ENCODE assay signal across 8 cellular contexts in genomic region chr3:126287536-126288181, GRCh38.
DNase-seq lines count a peak whose midpoint lies in the region; ATAC-seq and TF ChIP-seq lines count a peak whose summit lies in the region.

No MANE protein-coding gene starts in this region.

- peaks cover 9% of the 10 kb centered on the region for H3K27me3 Mint-ChIP-seq in chondrocyte (ENCODE audit: low read depth)
- H3K27me3 Mint-ChIP-seq in CD4-positive, alpha-beta memory T cell: peaks cover 23 to 29% of the 10 kb centered on the region in 2 donors

- TF ChIP-seq POLR2A in spleen (IDR thresholded peaks at IDR 0.05): no peak

- peak overlapping the region; percentile 74 for H3K4me3 Mint-ChIP-seq in chondrocyte (ENCODE audit: unreplicated experiment)
- peak overlapping the region in 2 of 8 donors; percentile 18 to 50 for H3K4me3 Mint-ChIP-seq in CD4-positive, alpha-beta memory T cell

- POLR2A ChIA-PET in AG04450 (lab: Yijun Ruan, JAX): interaction anchor here (0.6 kb wide), 1 partner anchor 184 kb away, joined by 3 read pairs; no protein-coding TSS in a partner anchor
- POLR2A ChIA-PET in CD4-positive, alpha-beta memory T cell (lab: Charles Lee; ENCODE audit: partially characterized antibody): no interaction called here

- WGBS in spleen, 5 donors: 5 to 9% (median 6%) methylated on average over 19 to 38 of the region's 38 CpGs

- ATAC-seq in GM19463 (IDR thresholded peaks at IDR 0.05; ENCODE audit: unreplicated experiment): no peak

- no peaks in the 10 kb centered on the region for H3K9me3 Mint-ChIP-seq in chondrocyte (ENCODE audit: low read depth)
- no peaks in the 10 kb centered on the region for H3K9me3 Mint-ChIP-seq in CD4-positive, alpha-beta memory T cell

- no peaks in the 10 kb centered on the region for H3K36me3 Mint-ChIP-seq in chondrocyte (ENCODE audit: low read depth)
- no peaks in the 10 kb centered on the region for H3K36me3 Mint-ChIP-seq in CD4-positive, alpha-beta memory T cell

- H3K27me3 ChIP-seq in AG04450 (ENCODE audit: control insufficient read depth, insufficient read depth, low read length) (peaks cover 19% of the 10 kb centered on the region), kidney epithelial cell (ENCODE audit: control insufficient read depth, insufficient read depth, low read length) (peaks cover 10% of the 10 kb centered on the region), spleen (replicated peaks in 1 of 7) (peaks cover 0 to 71% (median 19%) of the 10 kb centered on the region in 7 donors)
- peaks cover 8% of the 10 kb centered on the region for H3K27me3 ChIP-seq in CD4-positive, alpha-beta memory T cell (ENCODE audit: insufficient read depth, low read length)

- H3K27ac ChIP-seq in AG04450 (ENCODE audit: low read depth, low read length) (peak overlapping the region; percentile 2), spleen (peak overlapping the region in 5 of 8 donors; percentile 2 to 57 (median 24))
- H3K27ac ChIP-seq in CD4-positive, alpha-beta memory T cell (ENCODE audit: low read depth, low read length): no peak overlapping the region

- DNase-seq in AG04450 (ENCODE audit: low read depth, low spot score) (no peak), NCI-H1105 (lab: John Stamatoyannopoulos, UW) (peak; percentile 43), chondrocyte (ENCODE audit: low spot score) (no peak), kidney epithelial cell (ENCODE audit: low read depth) (peak; percentile 35), spleen (peak; percentile 77), NCI-H345 (lab: John Stamatoyannopoulos, UW) (no peak)
- DNase-seq in CD4-positive, alpha-beta memory T cell: no peak

- H3K9me3 ChIP-seq in AG04450 (ENCODE audit: control insufficient read depth, insufficient read depth, low read length): no peaks in the 10 kb centered on the region; the same call in 1 of the 2 replicates
- no peaks in the 10 kb centered on the region for H3K9me3 ChIP-seq in spleen
- no peaks in the 10 kb centered on the region for H3K9me3 ChIP-seq in CD4-positive, alpha-beta memory T cell (ENCODE audit: control insufficient read depth in 1 of 2, low read length in 2 of 2)

- CTCF ChIA-PET in AG04450 (lab: Charles Lee): interaction anchor here (0.6 to 1.2 kb wide), 3 partner anchors 17 to 101 kb away, joined by 3 to 4 read pairs (median 3); no protein-coding TSS in a partner anchor
- CTCF ChIA-PET in CD4-positive, alpha-beta memory T cell (lab: Charles Lee; ENCODE audit: partially characterized antibody): no interaction called here

- peaks cover 0 to 19% (median 14%) of the 10 kb centered on the region in 6 donors for H3K4me1 ChIP-seq in spleen
- no peaks in the 10 kb centered on the region for H3K4me1 ChIP-seq in CD4-positive, alpha-beta memory T cell (ENCODE audit: insufficient read depth, low read length)

- peak overlapping the region; percentile 77 for H3K27ac Mint-ChIP-seq in chondrocyte (ENCODE audit: unreplicated experiment)
- no peak overlapping the region for H3K27ac Mint-ChIP-seq in CD4-positive, alpha-beta memory T cell

- H3K4me3 ChIP-seq in AG04450 (ENCODE audit: low read depth, low read length) (peak overlapping the region; percentile 50), kidney epithelial cell (ENCODE audit: low read depth, low read length) (peak overlapping the region; percentile 39), spleen (peak overlapping the region in 6 of 8 donors; percentile 4 to 52 (median 21))
- no peak overlapping the region for H3K4me3 ChIP-seq in CD4-positive, alpha-beta memory T cell (ENCODE audit: low read length in 2 of 2)

- H3K36me3 ChIP-seq in kidney epithelial cell (ENCODE audit: control insufficient read depth, insufficient read depth, low read length) (no peaks in the 10 kb centered on the region), spleen (no peaks in the 10 kb centered on the region)
- H3K36me3 ChIP-seq in CD4-positive, alpha-beta memory T cell (ENCODE audit: insufficient read depth, low read length): no peaks in the 10 kb centered on the region

- peaks cover 19% of the 10 kb centered on the region for H3K4me1 Mint-ChIP-seq in chondrocyte (ENCODE audit: low read depth)
- peaks cover 3 to 4% (median 4%) of the 10 kb centered on the region in 4 donors for H3K4me1 Mint-ChIP-seq in CD4-positive, alpha-beta memory T cell

- intact Hi-C loops in spleen (cut with DNase I; ENCODE audit: low total_unique reads): no loop called here
- intact Hi-C loops in CD4-positive, alpha-beta memory T cell (cut with micrococcal nuclease): no loop called here

- TF ChIP-seq CTCF in AG04450 (IDR thresholded peaks at IDR 0.05; ENCODE audit: low read depth, low read length): no peak
- peak; percentile 20 for TF ChIP-seq CTCF in chondrocyte (IDR thresholded peaks at IDR 0.05)
- TF ChIP-seq CTCF in kidney epithelial cell (IDR thresholded peaks at IDR 0.05; ENCODE audit: insufficient read depth, low read length, poor library complexity, severe bottlenecking): no peak
- no peak for TF ChIP-seq CTCF in spleen (IDR thresholded peaks at IDR 0.05 in 8 of 11, conservative IDR thresholded peaks at IDR 0.05 in 3 of 11)

Comparison
In these comparisons a context has a peak if more than half of its experiments do, and no peak if none do; other contexts are left out.
1. DNase-seq: peak in NCI-H1105 (single experiment), kidney epithelial cell (single experiment) and spleen (single experiment); none in AG04450 (single experiment), chondrocyte (single experiment), CD4-positive, alpha-beta memory T cell (0 of 5) and NCI-H345 (single experiment).
2. H3K4me3 ChIP-seq: peak in AG04450 (single experiment), kidney epithelial cell (single experiment) and spleen (6 of 8); none in CD4-positive, alpha-beta memory T cell (0 of 2).